In genomic region chr13:75554981-75555380, GRCh38 we compare ENCODE assay signal across 18 cellular contexts. TPM values are rescaled to one million over a fixed set of nuclear protein-coding genes. Genes with fewer than 3 reads are reported as not detected.
A peak's percentile ranks its signal among the peaks of the same experiment; 100 is the strongest.
DNase-seq lines count a peak whose midpoint lies in the region; ATAC-seq, FAIRE-seq and TF ChIP-seq lines count a peak whose summit lies in the region.
"Had no signal": no experiment of that assay in that cellular context is flagged by ENCODE, and none has a peak within 500 bp of the region (broad histone marks: within the 10 kb centered on the region; RNA-seq: fewer than 3 reads in every experiment).

No MANE protein-coding gene starts in this region.

- H3K4me3 ChIP-seq in DOHH2 (ENCODE audit: low read length), result no peak overlapping the region
- H3K4me3 ChIP-seq in keratinocyte (ENCODE audit: control insufficient read depth in 2 of 3, extremely low read depth in 1 of 3, insufficient read depth in 2 of 3, low read depth in 1 of 3, low read length in 3 of 3), result no peak overlapping the region
- H3K4me3 ChIP-seq: A549 had no signal

- H3F3A ChIP-seq in DOHH2 (ENCODE audit: control insufficient read depth, insufficient read depth), result peaks cover 2% of the 10 kb centered on the region; the same call in 1 of the 2 replicates

- no peaks in the 10 kb centered on the region for H3K27me3 Mint-ChIP-seq in activated T-cell treated with anti-CD3 and anti-CD28 coated beads, Interleukin-2, amount 50 U/mL, for 24 hours
- no peaks in the 10 kb centered on the region for H3K27me3 Mint-ChIP-seq in stimulated activated memory B cell treated with anti-CD40 and anti-IgM and Interleukin-4, amounts not matched to agents 10 μg/mL and 1 μg/mL and 100 μg/mL, for 72 hours

- peaks cover 68% of the 10 kb centered on the region for H3K4me1 Mint-ChIP-seq in activated T-cell treated with anti-CD3 and anti-CD28 coated beads, Interleukin-2, amount 50 U/mL, for 24 hours (ENCODE audit: low read depth)
- H3K4me1 Mint-ChIP-seq in stimulated activated memory B cell treated with anti-CD40 and anti-IgM and Interleukin-4, amounts not matched to agents 10 μg/mL and 1 μg/mL and 100 μg/mL, for 72 hours, result peaks cover 59% of the 10 kb centered on the region

- peak; percentile 58 for FAIRE-seq in keratinocyte (lab: Jason Lieb, UNC)
- FAIRE-seq: A549, GM12892 had no signal

- ATAC-seq in HG02938 (IDR thresholded peaks at IDR 0.05; ENCODE audit: unreplicated experiment), result no peak
- ATAC-seq in stimulated activated memory B cell treated with anti-CD40 and anti-IgM and Interleukin-4, amounts not matched to agents 10 μg/mL and 1 μg/mL and 100 μg/mL, for 72 hours, result no peak
- ATAC-seq: A549 had no signal

- H3K4me2 ChIP-seq in DOHH2 (ENCODE audit: low read length) (peak overlapping the region; percentile 53; the same call in 1 of the 2 replicates), keratinocyte (ENCODE audit: control insufficient read depth, extremely low read depth, insufficient read depth, low read depth, low read length) (no peak overlapping the region)
- H3K4me2 ChIP-seq: A549 had no signal

- dilution Hi-C loops in keratinocyte (cut with MboI; ENCODE audit: extremely low pct_ligation_motif_present, low sequenced_read_pairs), result no loop called here

- H3K4me1 ChIP-seq in DOHH2 (ENCODE audit: control insufficient read depth, low read length), result peaks cover 75% of the 10 kb centered on the region
- peaks cover 13% of the 10 kb centered on the region for H3K4me1 ChIP-seq in keratinocyte (ENCODE audit: control insufficient read depth, extremely low read depth, insufficient read depth, low read length)

- H4K20me1 ChIP-seq in DOHH2 (ENCODE audit: control insufficient read depth, insufficient read depth, low read depth, low read length) (0 out of 2 replicates have a peak, but pooled peaks cover 5% of the 10 kb centered on the region), keratinocyte (ENCODE audit: control insufficient read depth, extremely low read depth, insufficient read depth, low read length) (no peaks in the 10 kb centered on the region)

- no peak for DNase-seq in activated T-cell treated with anti-CD3 and anti-CD28 coated beads, Interleukin-2, amount 50 U/mL, for 24 hours
- no peak for DNase-seq in activated T-cell treated with anti-CD3 and anti-CD28 coated beads, Interleukin-2, amount 50 U/mL, for 48 hours
- peak; percentile 71 for DNase-seq in RKO (ENCODE audit: low spot score)
- DNase-seq in keratinocyte (ENCODE audit: low read depth, low spot score), result no peak
- DNase-seq: Caco-2; GDM1; NCI-H146; NCI-H2081 treated with DMSO at 0.1 percent for 48 hours; NCI-H2227 treated with DMSO at 0.1 percent for 48 hours; NCI-H526 treated with DMSO at 0.1 percent for 48 hours; NK-92 treated with Interleukin-12 subunit alpha and Interleukin-12 subunit beta, amount 100 ng/mL, for 24 hours; OCI-M1 had no signal

- H3K9me2 ChIP-seq in DOHH2 (replicated peaks; ENCODE audit: control insufficient read depth, low read length), result no peaks in the 10 kb centered on the region

- H3K9me1 ChIP-seq in keratinocyte (ENCODE audit: control insufficient read depth, extremely low read depth, insufficient read depth, low read length), result peaks cover 2% of the 10 kb centered on the region

- H3K27ac ChIP-seq in DOHH2 (ENCODE audit: low read depth, low read length) (no peak overlapping the region), keratinocyte (ENCODE audit: control insufficient read depth, insufficient read depth, low read length) (no peak overlapping the region)
- H3K27ac ChIP-seq: A549 had no signal

- H3K9me3 Mint-ChIP-seq in activated T-cell treated with anti-CD3 and anti-CD28 coated beads, Interleukin-2, amount 50 U/mL, for 24 hours, result no peaks in the 10 kb centered on the region
- no peaks in the 10 kb centered on the region for H3K9me3 Mint-ChIP-seq in stimulated activated memory B cell treated with anti-CD40 and anti-IgM and Interleukin-4, amounts not matched to agents 10 μg/mL and 1 μg/mL and 100 μg/mL, for 72 hours

- H3K9me3 ChIP-seq in DOHH2 (ENCODE audit: control insufficient read depth, insufficient read depth, low read length), result no peaks in the 10 kb centered on the region
- H3K9me3 ChIP-seq in keratinocyte (ENCODE audit: control insufficient read depth, low read depth, low read length), result no peaks in the 10 kb centered on the region
- H3K9me3 ChIP-seq: A549, Caco-2 had no signal

- H3K27ac Mint-ChIP-seq in activated T-cell treated with anti-CD3 and anti-CD28 coated beads, Interleukin-2, amount 50 U/mL, for 24 hours, result peak overlapping the region; percentile 37
- H3K27ac Mint-ChIP-seq in stimulated activated memory B cell treated with anti-CD40 and anti-IgM and Interleukin-4, amounts not matched to agents 10 μg/mL and 1 μg/mL and 100 μg/mL, for 72 hours, result no peak overlapping the region

- H3K36me3 ChIP-seq in DOHH2 (ENCODE audit: control insufficient read depth, low read length) (peaks cover 57% of the 10 kb centered on the region), keratinocyte (ENCODE audit: control insufficient read depth in 2 of 2, extremely low read depth in 1 of 2, insufficient read depth in 2 of 2, low read length in 2 of 2) (peaks cover 0 to 18% of the 10 kb centered on the region in 2 experiments)

- H3K9ac ChIP-seq in keratinocyte (ENCODE audit: control insufficient read depth, extremely low read depth, insufficient read depth, low read length), result no peak overlapping the region

- H3K27me3 ChIP-seq in DOHH2 (ENCODE audit: control insufficient read depth, low read length) (no peaks in the 10 kb centered on the region), keratinocyte (ENCODE audit: control insufficient read depth, extremely low read depth, insufficient read depth, low read length) (no peaks in the 10 kb centered on the region)

- H3K36me3 Mint-ChIP-seq in activated T-cell treated with anti-CD3 and anti-CD28 coated beads, Interleukin-2, amount 50 U/mL, for 24 hours (ENCODE audit: low read depth), result peaks cover 62% of the 10 kb centered on the region
- peaks cover 38% of the 10 kb centered on the region for H3K36me3 Mint-ChIP-seq in stimulated activated memory B cell treated with anti-CD40 and anti-IgM and Interleukin-4, amounts not matched to agents 10 μg/mL and 1 μg/mL and 100 μg/mL, for 72 hours

- H3K79me2 ChIP-seq in DOHH2 (ENCODE audit: control insufficient read depth, low read length) (peaks cover 90% of the 10 kb centered on the region), keratinocyte (ENCODE audit: control insufficient read depth, insufficient read depth, low read length) (peaks cover 74% of the 10 kb centered on the region)

- TF ChIP-seq CTCF in DOHH2 (IDR thresholded peaks at IDR 0.05; ENCODE audit: low read depth, low read length, poor library complexity, severe bottlenecking), result no peak
- TF ChIP-seq CTCF in keratinocyte (optimal IDR thresholded peaks at IDR 0.05 in 1 of 3, IDR thresholded peaks at IDR 0.05 in 1 of 3, conservative IDR thresholded peaks at IDR 0.05 in 1 of 3; ENCODE audit: extremely low read depth in 1 of 3, insufficient read depth in 2 of 3, low read length in 3 of 3), result no peak

- no peak overlapping the region for H3K4me3 Mint-ChIP-seq in activated T-cell treated with anti-CD3 and anti-CD28 coated beads, Interleukin-2, amount 50 U/mL, for 24 hours
- H3K4me3 Mint-ChIP-seq in stimulated activated memory B cell treated with anti-CD40 and anti-IgM and Interleukin-4, amounts not matched to agents 10 μg/mL and 1 μg/mL and 100 μg/mL, for 72 hours, result no peak overlapping the region
- H3K4me3 Mint-ChIP-seq: CD14-positive monocyte had no signal

- H2AFZ ChIP-seq in keratinocyte (ENCODE audit: control insufficient read depth, low read length), result no peak overlapping the region

RNA-seq across cellular contexts. Expression of gene UCHL3, which starts 5.4 kb away (rescaled TPM):
- 78.6 to 134 TPM (median 108 TPM) in 3 replicates for polyA plus RNA-seq in keratinocyte
- 80.8 TPM for polyA plus RNA-seq in keratinocyte (2011; ENCODE audit: low read depth)
- polyA plus RNA-seq in keratinocyte (2011; cell fraction: cytosol; rRNA removed), result 82.9 and 165 TPM in 2 replicates
- polyA plus RNA-seq in keratinocyte (2011; cell fraction: nucleus; rRNA removed), result 36.2 and 51.9 TPM in 2 replicates
- 84.5 and 100 TPM in 2 replicates for polyA plus RNA-seq in keratinocyte (2012; ENCODE audit: low replicate concordance)
- polyA minus RNA-seq in keratinocyte, result 8.9 to 84.2 TPM (median 45.6 TPM) in 3 replicates
- 31.1 TPM for polyA minus RNA-seq in keratinocyte (2011; cell fraction: cytosol; rRNA and poly(A)+ RNA removed)
- polyA minus RNA-seq in keratinocyte (2011; cell fraction: nucleus; rRNA and poly(A)+ RNA removed), result 5.2 and 13.4 TPM in 2 replicates

RNA-seq across cellular contexts. Expression of gene COMMD6, which starts 17.3 kb away (rescaled TPM):
- polyA plus RNA-seq in keratinocyte, result 96.8 to 451 TPM (median 403 TPM) in 3 replicates
- 115 TPM for polyA plus RNA-seq in keratinocyte (2011; ENCODE audit: low read depth)
- polyA plus RNA-seq in keratinocyte (2011; cell fraction: cytosol; rRNA removed), result 151 and 315 TPM in 2 replicates
- polyA plus RNA-seq in keratinocyte (2011; cell fraction: nucleus; rRNA removed), result 32.0 and 43.2 TPM in 2 replicates
- polyA plus RNA-seq in keratinocyte (2012; ENCODE audit: low replicate concordance), result 262 and 285 TPM in 2 replicates
- polyA minus RNA-seq in keratinocyte, result 18.9 to 44.8 TPM (median 26.9 TPM) in 3 replicates
- polyA minus RNA-seq in keratinocyte (2011; cell fraction: cytosol; rRNA and poly(A)+ RNA removed), result 37.4 TPM
- 13.9 and 21.6 TPM in 2 replicates for polyA minus RNA-seq in keratinocyte (2011; cell fraction: nucleus; rRNA and poly(A)+ RNA removed)
